ENCODE assay signal across 9 cellular contexts in the genomic region with DNA sequence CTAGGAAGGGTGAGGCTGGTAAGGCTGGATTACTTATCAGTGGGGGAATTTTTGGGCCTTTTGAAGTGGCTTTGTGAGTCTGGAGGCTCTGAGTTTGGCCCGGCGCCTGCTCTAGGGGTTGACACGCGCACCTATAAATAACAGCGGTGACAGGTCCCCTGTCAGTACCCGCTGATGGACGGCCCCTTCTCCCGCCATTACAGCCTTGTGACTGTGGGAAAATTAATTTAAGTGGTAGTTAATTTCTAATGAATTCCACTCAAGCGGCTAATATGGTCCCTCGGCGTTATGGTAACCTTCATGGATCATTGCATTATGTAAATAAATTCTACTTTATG. TPM values are rescaled to one million over a fixed set of nuclear protein-coding genes. Genes with fewer than 3 reads are reported as not detected.
A peak's percentile ranks its signal among the peaks of the same experiment; 100 is the strongest.
DNase-seq lines count a peak whose midpoint lies in the region; ATAC-seq and TF ChIP-seq lines count a peak whose summit lies in the region.
"Had no signal": no experiment of that assay in that cellular context is flagged by ENCODE, and none has a peak within 500 bp of the region (broad histone marks: within the 10 kb centered on the region; RNA-seq: fewer than 3 reads in every experiment).

No MANE protein-coding gene starts in this region.

- peaks cover 29% of the 10 kb centered on the region for H3K4me1 Mint-ChIP-seq in activated CD8-positive, alpha-beta T cell treated with anti-CD3 and anti-CD28 coated beads for 36 hours (ENCODE audit: low read depth)
- H3K4me1 Mint-ChIP-seq in activated CD8-positive, alpha-beta T cell treated with anti-CD3 and anti-CD28 coated beads, Interleukin-2, amount 10 ng/mL, durations not matched to agents 7 days and 5 days (ENCODE audit: low read depth) = peaks cover 25% of the 10 kb centered on the region
- H3K4me1 Mint-ChIP-seq in naive thymus-derived CD4-positive, alpha-beta T cell = peaks cover 0 to 21% (median 4%) of the 10 kb centered on the region in 7 donors

- WGBS in spleen, 5 donors = 33 to 47% (median 43%) methylated on average over 11 of the region's 11 CpGs

- no peak overlapping the region for H3K27ac ChIP-seq in spleen
- no peak overlapping the region for H3K27ac ChIP-seq in naive thymus-derived CD4-positive, alpha-beta T cell (ENCODE audit: low read depth, low read length)
- H3K27ac ChIP-seq: WERI-Rb-1 had no signal

- intact Hi-C loops in activated CD8-positive, alpha-beta T cell treated with anti-CD3 and anti-CD28 coated beads for 36 hours (cut with micrococcal nuclease) = no loop called here
- intact Hi-C loops in spleen (cut with DNase I; ENCODE audit: low total_unique reads) = no loop called here
- intact Hi-C loops in naive thymus-derived CD4-positive, alpha-beta T cell (cut with micrococcal nuclease) = no loop called here

- no peak overlapping the region for H3K4me3 Mint-ChIP-seq in activated CD8-positive, alpha-beta T cell treated with anti-CD3 and anti-CD28 coated beads for 36 hours
- H3K4me3 Mint-ChIP-seq in activated CD8-positive, alpha-beta T cell treated with anti-CD3 and anti-CD28 coated beads, Interleukin-2, amount 10 ng/mL, durations not matched to agents 7 days and 5 days = no peak overlapping the region
- no peak overlapping the region for H3K4me3 Mint-ChIP-seq in naive thymus-derived CD4-positive, alpha-beta T cell

- no peak overlapping the region for H3K4me3 ChIP-seq in spleen
- no peak overlapping the region for H3K4me3 ChIP-seq in naive thymus-derived CD4-positive, alpha-beta T cell (ENCODE audit: low read length)

- no peak overlapping the region for H3K27ac Mint-ChIP-seq in activated CD8-positive, alpha-beta T cell treated with anti-CD3 and anti-CD28 coated beads for 36 hours
- no peak overlapping the region for H3K27ac Mint-ChIP-seq in activated CD8-positive, alpha-beta T cell treated with anti-CD3 and anti-CD28 coated beads, Interleukin-2, amount 10 ng/mL, durations not matched to agents 7 days and 5 days
- peak overlapping the region in 1 of 9 donors; percentile 25 for H3K27ac Mint-ChIP-seq in naive thymus-derived CD4-positive, alpha-beta T cell

- H3K27me3 ChIP-seq in spleen (replicated peaks in 1 of 7) = peaks cover 0 to 36% (median 0%) of the 10 kb centered on the region in 7 donors
- H3K27me3 ChIP-seq in naive thymus-derived CD4-positive, alpha-beta T cell (ENCODE audit: control insufficient read depth in 2 of 2, insufficient read depth in 2 of 2, low read length in 2 of 2) = no peaks in the 10 kb centered on the region

- TF ChIP-seq CTCF in activated CD8-positive, alpha-beta T cell treated with anti-CD3 and anti-CD28 coated beads for 36 hours (IDR thresholded peaks at IDR 0.05) = no peak
- TF ChIP-seq CTCF in spleen (IDR thresholded peaks at IDR 0.05 in 8 of 11, conservative IDR thresholded peaks at IDR 0.05 in 3 of 11) = no peak

- H3K9me3 Mint-ChIP-seq in activated CD8-positive, alpha-beta T cell treated with anti-CD3 and anti-CD28 coated beads for 36 hours = no peaks in the 10 kb centered on the region
- H3K9me3 Mint-ChIP-seq in activated CD8-positive, alpha-beta T cell treated with anti-CD3 and anti-CD28 coated beads, Interleukin-2, amount 10 ng/mL, durations not matched to agents 7 days and 5 days (ENCODE audit: insufficient read depth) = no peaks in the 10 kb centered on the region
- no peaks in the 10 kb centered on the region for H3K9me3 Mint-ChIP-seq in naive thymus-derived CD4-positive, alpha-beta T cell

- POLR2A ChIA-PET in activated CD8-positive, alpha-beta T cell treated with anti-CD3 and anti-CD28 coated beads for 36 hours (lab: Charles Lee) = no interaction called here
- POLR2A ChIA-PET in activated CD8-positive, alpha-beta T cell treated with anti-CD3 and anti-CD28 coated beads, Interleukin-2, amount 10 ng/mL, durations not matched to agents 7 days and 5 days (lab: Charles Lee) = interaction anchor here (1.1 kb wide), 1 partner anchor 9 kb away, joined by 4 read pairs; no protein-coding TSS in a partner anchor
- POLR2A ChIA-PET in naive thymus-derived CD4-positive, alpha-beta T cell (lab: Charles Lee) = no interaction called here

- CTCF ChIA-PET in activated CD8-positive, alpha-beta T cell treated with anti-CD3 and anti-CD28 coated beads for 36 hours (lab: Charles Lee) = no interaction called here
- CTCF ChIA-PET in activated CD8-positive, alpha-beta T cell treated with anti-CD3 and anti-CD28 coated beads, Interleukin-2, amount 10 ng/mL, durations not matched to agents 7 days and 5 days (lab: Charles Lee) = no interaction called here
- CTCF ChIA-PET in naive thymus-derived CD4-positive, alpha-beta T cell (lab: Charles Lee) = no interaction called here

- H3K9me3 ChIP-seq in spleen = no peaks in the 10 kb centered on the region
- no peaks in the 10 kb centered on the region for H3K9me3 ChIP-seq in naive thymus-derived CD4-positive, alpha-beta T cell (ENCODE audit: control insufficient read depth in 2 of 3, low read length in 3 of 3)

- ATAC-seq in activated CD8-positive, alpha-beta T cell treated with anti-CD3 and anti-CD28 coated beads for 36 hours = no peak
- no peak for ATAC-seq in activated CD8-positive, alpha-beta T cell treated with anti-CD3 and anti-CD28 coated beads, Interleukin-2, amount 10 ng/mL, durations not matched to agents 7 days and 5 days
- ATAC-seq in HG02763 (IDR thresholded peaks at IDR 0.05; ENCODE audit: unreplicated experiment) = peak; percentile 71
- no peak for ATAC-seq in naive thymus-derived CD4-positive, alpha-beta T cell

- no peaks in the 10 kb centered on the region for H3K27me3 Mint-ChIP-seq in activated CD8-positive, alpha-beta T cell treated with anti-CD3 and anti-CD28 coated beads for 36 hours
- peaks cover 2% of the 10 kb centered on the region for H3K27me3 Mint-ChIP-seq in activated CD8-positive, alpha-beta T cell treated with anti-CD3 and anti-CD28 coated beads, Interleukin-2, amount 10 ng/mL, durations not matched to agents 7 days and 5 days (ENCODE audit: low read depth)
- peaks cover 0 to 12% (median 2%) of the 10 kb centered on the region in 5 donors for H3K27me3 Mint-ChIP-seq in naive thymus-derived CD4-positive, alpha-beta T cell

- no peak for TF ChIP-seq POLR2A in spleen (IDR thresholded peaks at IDR 0.05)

- no peaks in the 10 kb centered on the region for H3K36me3 Mint-ChIP-seq in activated CD8-positive, alpha-beta T cell treated with anti-CD3 and anti-CD28 coated beads for 36 hours (ENCODE audit: low read depth)
- no peaks in the 10 kb centered on the region for H3K36me3 Mint-ChIP-seq in activated CD8-positive, alpha-beta T cell treated with anti-CD3 and anti-CD28 coated beads, Interleukin-2, amount 10 ng/mL, durations not matched to agents 7 days and 5 days (ENCODE audit: low read depth)
- H3K36me3 Mint-ChIP-seq in naive thymus-derived CD4-positive, alpha-beta T cell = no peaks in the 10 kb centered on the region

- H3K36me3 ChIP-seq in spleen = no peaks in the 10 kb centered on the region
- no peaks in the 10 kb centered on the region for H3K36me3 ChIP-seq in naive thymus-derived CD4-positive, alpha-beta T cell (ENCODE audit: control insufficient read depth in 2 of 3, insufficient read depth in 3 of 3, low read length in 3 of 3)
- H3K36me3 ChIP-seq: WERI-Rb-1 had no signal

- peak; percentile 39 for DNase-seq in activated CD8-positive, alpha-beta T cell treated with anti-CD3 and anti-CD28 coated beads for 36 hours
- DNase-seq in activated CD8-positive, alpha-beta T cell treated with anti-CD3 and anti-CD28 coated beads, Interleukin-2, amount 10 ng/mL, durations not matched to agents 7 days and 5 days = no peak
- DNase-seq in NCI-H1417 treated with DMSO at 0.1 percent for 48 hours (lab: John Stamatoyannopoulos, UW) = peak; percentile 93
- peak; percentile 58 for DNase-seq in spleen
- no peak for DNase-seq in D341Med (ENCODE audit: low spot score)
- DNase-seq in NK-92 treated with Interleukin-12 subunit alpha and Interleukin-12 subunit beta, amount 100 ng/mL, for 24 hours (lab: John Stamatoyannopoulos, UW) = no peak
- DNase-seq in naive thymus-derived CD4-positive, alpha-beta T cell = no peak
- DNase-seq: WERI-Rb-1 had no signal

- peaks cover 0 to 32% (median 2%) of the 10 kb centered on the region in 6 donors for H3K4me1 ChIP-seq in spleen
- no peaks in the 10 kb centered on the region for H3K4me1 ChIP-seq in naive thymus-derived CD4-positive, alpha-beta T cell (ENCODE audit: control insufficient read depth in 2 of 2, insufficient read depth in 2 of 2, low read length in 2 of 2)

RNA-seq across cellular contexts. Expression of a gene that starts 16.5 kb away (rescaled TPM):
- 10 to 100 TPM; 80.1 to 87.2 TPM for total RNA-seq in activated CD8-positive, alpha-beta T cell treated with anti-CD3 and anti-CD28 coated beads for 36 hours
- total RNA-seq in activated CD8-positive, alpha-beta T cell treated with anti-CD3 and anti-CD28 coated beads, Interleukin-2, amount 10 ng/mL, durations not matched to agents 7 days and 5 days = 10 to 100 TPM; 57.9 to 60.4 TPM
- total RNA-seq in spleen = 10 to 100 TPM; 20.3 to 45.0 (median 22.0) TPM
- 10 to 100 TPM; 59.3 to 77.3 (median 66.2) TPM for polyA plus RNA-seq in spleen
- 10 to 100 TPM; 14.1 to 52.6 (median 26.8) TPM for total RNA-seq in naive thymus-derived CD4-positive, alpha-beta T cell
- polyA plus RNA-seq in naive thymus-derived CD4-positive, alpha-beta T cell = 10 to 100 TPM; 69.4 to 77.5 TPM

RNA-seq across cellular contexts. Expression of a gene that starts 18.0 kb away (rescaled TPM):
- 10 to 100 TPM; 32.2 to 39.1 TPM for total RNA-seq in activated CD8-positive, alpha-beta T cell treated with anti-CD3 and anti-CD28 coated beads for 36 hours
- total RNA-seq in activated CD8-positive, alpha-beta T cell treated with anti-CD3 and anti-CD28 coated beads, Interleukin-2, amount 10 ng/mL, durations not matched to agents 7 days and 5 days = 10 to 100 TPM; 36.6 to 36.7 TPM
- total RNA-seq in spleen = 10 to 100 TPM; 18.2 to 38.4 (median 25.1) TPM
- polyA plus RNA-seq in spleen = 10 to 100 TPM; 36.7 to 74.2 (median 49.3) TPM
- total RNA-seq in naive thymus-derived CD4-positive, alpha-beta T cell = 10 to 100 TPM; 14.2 to 28.8 (median 15.4) TPM
- 10 to 100 TPM; 55.3 to 61.7 TPM for polyA plus RNA-seq in naive thymus-derived CD4-positive, alpha-beta T cell

Comparison
In these comparisons a context has a peak if more than half of its experiments do, and no peak if none do; other contexts are left out.
1. DNase-seq: peak in activated CD8-positive, alpha-beta T cell treated with anti-CD3 and anti-CD28 coated beads for 36 hours (single experiment), NCI-H1417 treated with DMSO at 0.1 percent for 48 hours (single experiment) and spleen (single experiment); none in activated CD8-positive, alpha-beta T cell treated with anti-CD3 and anti-CD28 coated beads, Interleukin-2, amount 10 ng/mL, durations not matched to agents 7 days and 5 days (single experiment), D341Med (single experiment), NK-92 treated with Interleukin-12 subunit alpha and Interleukin-12 subunit beta, amount 100 ng/mL, for 24 hours (single experiment) and naive thymus-derived CD4-positive, alpha-beta T cell (0 of 9).